Comparison of ENCODE assay signal across 1 cellular context in genomic region chr9:94703488-94704140, GRCh38.
TF ChIP-seq lines count a peak whose summit lies in the region.

No MANE protein-coding gene starts in this region.

TF ChIP-seq in HepG2, 621 proteins besides CTCF, POLR2A, EP300 and RAD21 (continued from another document and continues in another):
- TF ChIP-seq PLSCR1 (CRISPR knock-in tag; IDR thresholded peaks at IDR 0.05; ENCODE audit: borderline replicate concordance): no peak
- TF ChIP-seq ZNF639 (CRISPR knock-in tag; conservative IDR thresholded peaks at IDR 0.05): no peak
- TF ChIP-seq HNF1A (IDR thresholded peaks at IDR 0.05; ENCODE audit: low read depth): no peak; the same call in none of the 2 replicates
- peak; percentile 33; the same call in 1 of the 2 replicates for TF ChIP-seq HNF1A (CRISPR knock-in tag; IDR thresholded peaks at IDR 0.05; ENCODE audit: borderline replicate concordance)
- no peak for TF ChIP-seq HHEX (CRISPR knock-in tag; IDR thresholded peaks at IDR 0.05)
- 0 out of 2 replicates have a peak, but pooled peaks have one; percentile 16 for TF ChIP-seq TFE3 (CRISPR knock-in tag; IDR thresholded peaks at IDR 0.05)
- TF ChIP-seq CHD4 (IDR thresholded peaks at IDR 0.05; ENCODE audit: borderline replicate concordance, low read length): no peak
- TF ChIP-seq FOXJ3 (CRISPR knock-in tag; IDR thresholded peaks at IDR 0.05; ENCODE audit: borderline replicate concordance): 0 out of 2 replicates have a peak, but pooled peaks have one; percentile 59
- TF ChIP-seq GMEB1 (CRISPR knock-in tag; IDR thresholded peaks at IDR 0.05; ENCODE audit: borderline replicate concordance): no peak
- no peak for TF ChIP-seq ZNF382 (CRISPR knock-in tag; IDR thresholded peaks at IDR 0.05; ENCODE audit: borderline replicate concordance)
- TF ChIP-seq POGK (CRISPR knock-in tag; conservative IDR thresholded peaks at IDR 0.05): 0 out of 2 replicates have a peak, but pooled peaks have one; percentile 33
- TF ChIP-seq ZNF451 (CRISPR knock-in tag; IDR thresholded peaks at IDR 0.05): no peak
- TF ChIP-seq RORA (CRISPR knock-in tag; IDR thresholded peaks at IDR 0.05): no peak
- no peak for TF ChIP-seq ZNF34 (CRISPR knock-in tag; IDR thresholded peaks at IDR 0.05; ENCODE audit: borderline replicate concordance)
- no peak for TF ChIP-seq SMARCC2 (IDR thresholded peaks at IDR 0.05)
- TF ChIP-seq, protein P1, sequence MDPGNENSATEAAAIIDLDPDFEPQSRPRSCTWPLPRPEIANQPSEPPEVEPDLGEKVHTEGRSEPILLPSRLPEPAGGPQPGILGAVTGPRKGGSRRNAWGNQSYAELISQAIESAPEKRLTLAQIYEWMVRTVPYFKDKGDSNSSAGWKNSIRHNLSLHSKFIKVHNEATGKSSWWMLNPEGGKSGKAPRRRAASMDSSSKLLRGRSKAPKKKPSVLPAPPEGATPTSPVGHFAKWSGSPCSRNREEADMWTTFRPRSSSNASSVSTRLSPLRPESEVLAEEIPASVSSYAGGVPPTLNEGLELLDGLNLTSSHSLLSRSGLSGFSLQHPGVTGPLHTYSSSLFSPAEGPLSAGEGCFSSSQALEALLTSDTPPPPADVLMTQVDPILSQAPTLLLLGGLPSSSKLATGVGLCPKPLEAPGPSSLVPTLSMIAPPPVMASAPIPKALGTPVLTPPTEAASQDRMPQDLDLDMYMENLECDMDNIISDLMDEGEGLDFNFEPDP (CRISPR knock-in tag; conservative IDR thresholded peaks at IDR 0.05): no peak
- TF ChIP-seq PITX1 (CRISPR knock-in tag; IDR thresholded peaks at IDR 0.05): no peak
- TF ChIP-seq REL (CRISPR knock-in tag; conservative IDR thresholded peaks at IDR 0.05): no peak
- peak; percentile 76 for TF ChIP-seq SOX5 (CRISPR knock-in tag; IDR thresholded peaks at IDR 0.05; ENCODE audit: borderline replicate concordance)
- TF ChIP-seq ZNF777 (CRISPR knock-in tag; IDR thresholded peaks at IDR 0.05): no peak
- TF ChIP-seq POLR2AphosphoS2 (IDR thresholded peaks at IDR 0.05; ENCODE audit: low read depth, low read length): no peak
- no peak for TF ChIP-seq SKIL (CRISPR knock-in tag; IDR thresholded peaks at IDR 0.05; ENCODE audit: borderline replicate concordance)
- TF ChIP-seq MED8 (CRISPR knock-in tag; IDR thresholded peaks at IDR 0.05; ENCODE audit: insufficient replicate concordance): no peak
- TF ChIP-seq, protein P2, sequence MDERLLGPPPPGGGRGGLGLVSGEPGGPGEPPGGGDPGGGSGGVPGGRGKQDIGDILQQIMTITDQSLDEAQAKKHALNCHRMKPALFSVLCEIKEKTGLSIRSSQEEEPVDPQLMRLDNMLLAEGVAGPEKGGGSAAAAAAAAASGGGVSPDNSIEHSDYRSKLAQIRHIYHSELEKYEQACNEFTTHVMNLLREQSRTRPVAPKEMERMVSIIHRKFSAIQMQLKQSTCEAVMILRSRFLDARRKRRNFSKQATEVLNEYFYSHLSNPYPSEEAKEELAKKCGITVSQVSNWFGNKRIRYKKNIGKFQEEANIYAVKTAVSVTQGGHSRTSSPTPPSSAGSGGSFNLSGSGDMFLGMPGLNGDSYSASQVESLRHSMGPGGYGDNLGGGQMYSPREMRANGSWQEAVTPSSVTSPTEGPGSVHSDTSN (CRISPR knock-in tag; IDR thresholded peaks at IDR 0.05): no peak
- TF ChIP-seq ZNF362 (CRISPR knock-in tag; IDR thresholded peaks at IDR 0.05; ENCODE audit: borderline replicate concordance): peak; percentile 17; the same call in 1 of the 2 replicates
- TF ChIP-seq, protein P3, sequence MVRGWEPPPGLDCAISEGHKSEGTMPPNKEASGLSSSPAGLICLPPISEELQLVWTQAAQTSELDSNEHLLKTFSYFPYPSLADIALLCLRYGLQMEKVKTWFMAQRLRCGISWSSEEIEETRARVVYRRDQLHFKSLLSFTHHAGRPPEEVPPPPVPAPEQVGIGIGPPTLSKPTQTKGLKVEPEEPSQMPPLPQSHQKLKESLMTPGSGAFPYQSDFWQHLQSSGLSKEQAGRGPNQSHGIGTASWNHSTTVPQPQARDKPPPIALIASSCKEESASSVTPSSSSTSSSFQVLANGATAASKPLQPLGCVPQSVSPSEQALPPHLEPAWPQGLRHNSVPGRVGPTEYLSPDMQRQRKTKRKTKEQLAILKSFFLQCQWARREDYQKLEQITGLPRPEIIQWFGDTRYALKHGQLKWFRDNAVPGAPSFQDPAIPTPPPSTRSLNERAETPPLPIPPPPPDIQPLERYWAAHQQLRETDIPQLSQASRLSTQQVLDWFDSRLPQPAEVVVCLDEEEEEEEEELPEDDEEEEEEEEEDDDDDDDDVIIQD (CRISPR knock-in tag; IDR thresholded peaks at IDR 0.05; ENCODE audit: low read depth): no peak
- TF ChIP-seq AHR (CRISPR knock-in tag; IDR thresholded peaks at IDR 0.05): no peak
- TF ChIP-seq, protein P4, sequence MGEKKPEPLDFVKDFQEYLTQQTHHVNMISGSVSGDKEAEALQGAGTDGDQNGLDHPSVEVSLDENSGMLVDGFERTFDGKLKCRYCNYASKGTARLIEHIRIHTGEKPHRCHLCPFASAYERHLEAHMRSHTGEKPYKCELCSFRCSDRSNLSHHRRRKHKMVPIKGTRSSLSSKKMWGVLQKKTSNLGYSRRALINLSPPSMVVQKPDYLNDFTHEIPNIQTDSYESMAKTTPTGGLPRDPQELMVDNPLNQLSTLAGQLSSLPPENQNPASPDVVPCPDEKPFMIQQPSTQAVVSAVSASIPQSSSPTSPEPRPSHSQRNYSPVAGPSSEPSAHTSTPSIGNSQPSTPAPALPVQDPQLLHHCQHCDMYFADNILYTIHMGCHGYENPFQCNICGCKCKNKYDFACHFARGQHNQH (CRISPR knock-in tag; IDR thresholded peaks at IDR 0.05): peak; percentile 34; the same call in 1 of the 2 replicates
- peak; percentile 20; the same call in 1 of the 2 replicates for TF ChIP-seq LCORL (IDR thresholded peaks at IDR 0.05)
- no peak for TF ChIP-seq LCORL (CRISPR knock-in tag; IDR thresholded peaks at IDR 0.05)
- 0 out of 2 replicates have a peak, but pooled peaks have one; percentile 27 for TF ChIP-seq KAT8 (CRISPR knock-in tag; IDR thresholded peaks at IDR 0.05)
- no peak for TF ChIP-seq AGO1 (IDR thresholded peaks at IDR 0.05; ENCODE audit: low read depth, low read length, poor library complexity, severe bottlenecking)
- no peak for TF ChIP-seq THYN1 (CRISPR knock-in tag; IDR thresholded peaks at IDR 0.05; ENCODE audit: borderline replicate concordance, low read depth)
- TF ChIP-seq GABPA (IDR thresholded peaks at IDR 0.05; ENCODE audit: low read depth, low read length): no peak
- TF ChIP-seq GABPA (CRISPR knock-in tag; IDR thresholded peaks at IDR 0.05; ENCODE audit: low read depth): no peak
- TF ChIP-seq MXD1 (CRISPR knock-in tag; IDR thresholded peaks at IDR 0.05): no peak
- no peak for TF ChIP-seq ZC3H4 (CRISPR knock-in tag; IDR thresholded peaks at IDR 0.05; ENCODE audit: borderline replicate concordance)
